12 cellular contexts compared by ENCODE assay signal in genomic region chr5:172414618-172415599, GRCh38. TPM values are rescaled to one million over a fixed set of nuclear protein-coding genes. Genes with fewer than 3 reads are reported as not detected.
DNase-seq lines count a peak whose midpoint lies in the region; TF ChIP-seq lines count a peak whose summit lies in the region.
"Had no signal": no experiment of that assay in that cellular context is flagged by ENCODE, and none has a peak within 500 bp of the region (broad histone marks: within the 10 kb centered on the region; RNA-seq: fewer than 3 reads in every experiment).

No MANE protein-coding gene starts in this region.

- POLR2A ChIA-PET in RWPE1 (lab: Yijun Ruan, JAX; ENCODE audit: low non-redundant PET), result interaction anchor here (0.6 kb wide), 1 partner anchor 38 kb away, joined by 5 read pairs; no protein-coding TSS in a partner anchor
- POLR2A ChIA-PET in CD8-positive, alpha-beta memory T cell (lab: Charles Lee), result no interaction called here

- DNase-seq in RWPE1 (ENCODE audit: low spot score) (peak; percentile 55), glomerular visceral epithelial cell (ENCODE audit: extremely low spot score) (peak; percentile 47), prostate gland (ENCODE audit: low spot score) (peak; percentile 80), kidney glomerular epithelial cell (lab: John Stamatoyannopoulos, UW) (no peak), NCI-H128 (lab: John Stamatoyannopoulos, UW; ENCODE audit: unreplicated experiment) (no peak)
- DNase-seq in activated naive CD4-positive, alpha-beta T cell treated with anti-CD3 and anti-CD28 coated beads, Interleukin-2, amount 50 U/mL, for 16 hours, result no peak
- DNase-seq in CD8-positive, alpha-beta memory T cell, result no peak
- DNase-seq: activated T-cell treated with anti-CD3 and anti-CD28 coated beads, Interleukin-2, amount 50 U/mL, for 72 hours; CD4-positive, CD25-positive, alpha-beta regulatory T cell; NK-92 treated with Interleukin-12 subunit alpha and Interleukin-12 subunit beta, amount 100 ng/mL, for 24 hours had no signal

- no peak overlapping the region for H3K27ac Mint-ChIP-seq in CD8-positive, alpha-beta memory T cell
- H3K27ac Mint-ChIP-seq: activated T-cell treated with anti-CD3 and anti-CD28 coated beads, Interleukin-2, amount 50 U/mL, for 72 hours; CD4-positive, CD25-positive, alpha-beta regulatory T cell had no signal

- H3K27me3 ChIP-seq in BLaER1 (no peaks in the 10 kb centered on the region), prostate gland (replicated peaks; ENCODE audit: insufficient read depth) (no peaks in the 10 kb centered on the region)
- no peaks in the 10 kb centered on the region for H3K27me3 ChIP-seq in CD8-positive, alpha-beta memory T cell (ENCODE audit: insufficient read depth, low read length, poor library complexity, severe bottlenecking)
- H3K27me3 ChIP-seq: neutrophil had no signal

- peaks cover 8% of the 10 kb centered on the region; the same call in 1 of the 2 replicates for H4K20me1 ChIP-seq in BLaER1

- no peaks in the 10 kb centered on the region for H3K9me3 ChIP-seq in BLaER1
- H3K9me3 ChIP-seq in prostate gland, result no peaks in the 10 kb centered on the region
- no peaks in the 10 kb centered on the region for H3K9me3 ChIP-seq in CD8-positive, alpha-beta memory T cell (ENCODE audit: low read length)
- H3K9me3 ChIP-seq: neutrophil had no signal

- H3K4me1 ChIP-seq in BLaER1 (peaks cover 90% of the 10 kb centered on the region), prostate gland (replicated peaks) (peaks cover 6% of the 10 kb centered on the region)
- H3K4me1 ChIP-seq in CD8-positive, alpha-beta memory T cell (ENCODE audit: insufficient read depth, low read length), result no peaks in the 10 kb centered on the region

- no peak overlapping the region for H3K4me3 Mint-ChIP-seq in CD8-positive, alpha-beta memory T cell
- H3K4me3 Mint-ChIP-seq: activated T-cell treated with anti-CD3 and anti-CD28 coated beads, Interleukin-2, amount 50 U/mL, for 72 hours; CD4-positive, CD25-positive, alpha-beta regulatory T cell had no signal

- TF ChIP-seq POLR2A in prostate gland (IDR thresholded peaks at IDR 0.05), result no peak

- no peak overlapping the region for H3K4me3 ChIP-seq in BLaER1
- no peak overlapping the region for H3K4me3 ChIP-seq in prostate gland
- no peak overlapping the region for H3K4me3 ChIP-seq in CD8-positive, alpha-beta memory T cell (ENCODE audit: low read length)

- H3K36me3 Mint-ChIP-seq in CD8-positive, alpha-beta memory T cell, result no peaks in the 10 kb centered on the region
- H3K36me3 Mint-ChIP-seq: CD4-positive, CD25-positive, alpha-beta regulatory T cell had no signal

- H3K27ac ChIP-seq in BLaER1, result no peak overlapping the region
- peak overlapping the region; percentile 90 for H3K27ac ChIP-seq in RWPE1
- peak overlapping the region; percentile 42 to 54 for H3K27ac ChIP-seq in prostate gland
- no peak overlapping the region for H3K27ac ChIP-seq in CD8-positive, alpha-beta memory T cell (ENCODE audit: low read depth, low read length)
- H3K27ac ChIP-seq: neutrophil had no signal

- no peaks in the 10 kb centered on the region for H3K9me3 Mint-ChIP-seq in CD8-positive, alpha-beta memory T cell
- H3K9me3 Mint-ChIP-seq: activated T-cell treated with anti-CD3 and anti-CD28 coated beads, Interleukin-2, amount 50 U/mL, for 72 hours had no signal

- H3K4me2 ChIP-seq in BLaER1, result peak overlapping the region; percentile 72

- intact Hi-C loops in prostate gland (cut with DNase I), result loop anchor here (5.0 kb wide), 1 partner anchor 37 kb away; the partner anchor contains the start of gene SH3PXD2B

- peaks cover 16 to 28% of the 10 kb centered on the region in 2 donors for H3K27me3 Mint-ChIP-seq in CD8-positive, alpha-beta memory T cell

- TF ChIP-seq CTCF in RWPE1 (conservative IDR thresholded peaks at IDR 0.05; ENCODE audit: low read depth) (no peak), prostate gland (IDR thresholded peaks at IDR 0.05) (no peak)

- 36% methylated on average over 12 of the region's 13 CpGs for WGBS in prostate gland

- no peaks in the 10 kb centered on the region for H3K4me1 Mint-ChIP-seq in CD8-positive, alpha-beta memory T cell
- H3K4me1 Mint-ChIP-seq: CD4-positive, CD25-positive, alpha-beta regulatory T cell had no signal

- H3K36me3 ChIP-seq in BLaER1, result peaks cover 5% of the 10 kb centered on the region; the same call in 1 of the 2 replicates
- H3K36me3 ChIP-seq in prostate gland, result no peaks in the 10 kb centered on the region
- no peaks in the 10 kb centered on the region for H3K36me3 ChIP-seq in CD8-positive, alpha-beta memory T cell (ENCODE audit: insufficient read depth, low read length)
- H3K36me3 ChIP-seq: neutrophil had no signal

- no peak overlapping the region; the same call in 1 of the 2 replicates for H3K9ac ChIP-seq in BLaER1

- CTCF ChIA-PET in RWPE1 (lab: Yijun Ruan, JAX), result interaction anchor here (0.5 to 1.5 kb wide), 4 partner anchors 17 to 245 kb away, joined by 3 to 9 read pairs (median 4); no protein-coding TSS in a partner anchor
- CTCF ChIA-PET in CD8-positive, alpha-beta memory T cell (lab: Charles Lee), result no interaction called here

RNA-seq across cellular contexts. Expression of gene SH3PXD2B, which starts 39.4 kb away (rescaled TPM):
- total RNA-seq in prostate gland, result 10 to 100 TPM; 15.8 to 38.0 TPM
- under 1 TPM; 0.09 to 0.15 TPM for total RNA-seq in CD8-positive, alpha-beta memory T cell
- polyA plus RNA-seq in CD8-positive, alpha-beta memory T cell, result not detected
- polyA plus RNA-seq: CD4-positive, CD25-positive, alpha-beta regulatory T cell had no signal

Comparison
In these comparisons a context has a peak if more than half of its experiments do, and no peak if none do; other contexts are left out.
1. H3K27ac ChIP-seq: peak in RWPE1 (single experiment) and prostate gland (2 of 2); none in BLaER1 (single experiment) and CD8-positive, alpha-beta memory T cell (single experiment).
2. DNase-seq: peak in RWPE1 (single experiment), glomerular visceral epithelial cell (single experiment) and prostate gland (single experiment); none in kidney glomerular epithelial cell (single experiment), activated naive CD4-positive, alpha-beta T cell treated with anti-CD3 and anti-CD28 coated beads, Interleukin-2, amount 50 U/mL, for 16 hours (single experiment), CD8-positive, alpha-beta memory T cell (0 of 5) and NCI-H128 (single experiment).
3. RNA of gene SH3PXD2B, which starts 39.4 kb away (total RNA-seq): 15.8 to 38.0 TPM in prostate gland; 0.09 to 0.15 TPM in CD8-positive, alpha-beta memory T cell; every median in the first group is over 10 times any median in the second.